In the genomic region with DNA sequence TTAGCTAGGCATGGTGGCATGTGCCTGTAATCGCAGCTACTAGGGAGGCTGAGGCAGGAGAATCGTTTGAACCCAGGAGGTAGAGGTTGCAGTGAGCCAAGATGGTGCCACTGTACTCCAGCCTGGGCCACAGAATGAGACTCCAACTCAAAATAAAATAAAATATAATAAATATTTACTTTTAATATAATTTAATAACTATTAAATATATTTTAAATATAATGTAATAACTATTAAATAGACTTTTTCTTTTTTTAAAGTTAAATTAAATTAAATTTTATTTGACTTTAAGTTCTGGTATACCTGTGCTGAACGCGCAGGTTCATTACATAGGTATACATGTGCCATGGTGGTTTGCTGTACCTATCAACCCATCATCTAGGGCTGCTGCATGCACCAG, we compare ENCODE assay signal across 5 cellular contexts. TPM values are rescaled to one million over a fixed set of nuclear protein-coding genes. Genes with fewer than 3 reads are reported as not detected.
"Had no signal": no experiment of that assay in that cellular context is flagged by ENCODE, and none has a peak within 500 bp of the region (broad histone marks: within the 10 kb centered on the region; RNA-seq: fewer than 3 reads in every experiment).

No MANE protein-coding gene starts in this region.

RNA-seq across cellular contexts. Expression of a gene that starts 1.9 kb away (rescaled TPM):
- total RNA-seq: HepG2, HT-29, HT1080, IMR-90, K562 had no signal

RNA-seq across cellular contexts. Expression of a gene that starts 14.5 kb away (rescaled TPM):
- total RNA-seq: HT1080, IMR-90, K562 had no signal

RNA-seq across cellular contexts. Expression of a gene that starts 29.4 kb away (rescaled TPM):
- total RNA-seq: HT1080, IMR-90, K562 had no signal

RNA-seq across cellular contexts. Expression of a gene that starts 34.6 kb away (rescaled TPM):
- total RNA-seq: HT-29, HT1080, IMR-90, K562 had no signal

RNA-seq across cellular contexts. Expression of a gene that starts 48.2 kb away (rescaled TPM):
- total RNA-seq: HepG2, HT-29, HT1080, IMR-90, K562 had no signal
